Comparison of ENCODE assay signal across 32 cellular contexts in the genomic region with DNA sequence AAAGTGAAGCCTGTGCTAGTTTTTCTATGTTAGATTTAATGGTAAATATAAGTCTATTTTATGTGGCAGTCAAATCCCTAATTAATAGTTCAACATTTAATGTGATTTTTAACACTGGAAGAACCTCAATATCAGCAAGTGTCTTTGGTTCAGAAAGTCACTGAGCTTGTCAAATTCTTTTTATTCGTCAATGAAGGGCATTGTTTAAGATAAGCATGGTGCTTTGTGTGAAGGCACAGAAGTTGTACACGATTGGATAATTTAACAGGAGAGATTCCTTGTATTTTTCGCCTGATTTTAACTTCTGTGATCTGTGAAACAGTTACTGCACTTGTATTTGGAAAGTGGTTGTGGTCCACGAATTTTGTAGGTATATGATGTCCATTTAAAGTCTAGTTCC.
"Had no signal": no experiment of that assay in that cellular context is flagged by ENCODE, and none has a peak within 500 bp of the region (broad histone marks: within the 10 kb centered on the region; RNA-seq: fewer than 3 reads in every experiment).

No MANE protein-coding gene starts in this region.

- H3K27me3 ChIP-seq: adrenal gland, body of pancreas, brain microvascular endothelial cell, breast epithelium had no signal

- ATAC-seq: activated CD8-positive, alpha-beta T cell treated with anti-CD3 and anti-CD28 coated beads for 36 hours; activated naive CD4-positive, alpha-beta T cell treated with anti-CD3 and anti-CD28 coated beads, Interleukin-2, amount 50 U/mL, for 72 hours; activated T-cell treated with anti-CD3 and anti-CD28 coated beads, Interleukin-2, amount 50 U/mL, for 4 hours; activated T-cell treated with anti-CD3 and anti-CD28 coated beads, Interleukin-2, amount 50 U/mL, for 72 hours; activated T-helper 17 cell treated with anti-CD3 and anti-CD28 coated beads, Interleukin-2, amount 50 U/mL, for 72 hours; body of pancreas had no signal

- DNase-seq: activated B cell treated with CpG ODN at 0.5 μM for 24 hours; activated CD4-positive, alpha-beta memory T cell treated with anti-CD3 and anti-CD28 coated beads for 36 hours; activated CD4-positive, alpha-beta T cell treated with anti-CD3 and anti-CD28 coated beads for 4 hours; activated CD4-positive, alpha-beta T cell treated with anti-CD3 and anti-CD28 coated beads, Interleukin-2, amount 50 U/mL, for 1 hour; activated CD4-positive, alpha-beta T cell treated with anti-CD3 and anti-CD28 coated beads, Interleukin-2, amount 50 U/mL, for 4 hours; activated CD4-positive, CD25-positive, alpha-beta regulatory T cell treated with anti-CD3 and anti-CD28 coated beads, Interleukin-2, amount 50 U/mL, for 72 hours; activated CD8-positive, alpha-beta memory T cell treated with anti-CD3 and anti-CD28 coated beads, Interleukin-2, amount 50 U/mL, for 4 hours; activated CD8-positive, alpha-beta T cell treated with anti-CD3 and anti-CD28 coated beads for 36 hours; activated effector memory CD4-positive, alpha-beta T cell treated with anti-CD3 and anti-CD28 coated beads, Interleukin-2, amount 50 U/mL, for 16 hours; activated gamma-delta T cell treated with Interleukin-2 at 50 U/mL for 16 hours; activated naive CD4-positive, alpha-beta T cell; activated naive CD4-positive, alpha-beta T cell treated with anti-CD3 and anti-CD28 coated beads for 36 hours; activated naive CD4-positive, alpha-beta T cell treated with anti-CD3 and anti-CD28 coated beads, Interleukin-2, amount 50 U/mL, for 16 hours; activated naive CD8-positive, alpha-beta T cell treated with anti-CD3 and anti-CD28 coated beads for 36 hours; activated T-cell treated with anti-CD3 and anti-CD28 coated beads for 4 hours; activated T-cell treated with anti-CD3 and anti-CD28 coated beads, Interleukin-2, amount 50 U/mL, for 1 hour; activated T-cell treated with anti-CD3 and anti-CD28 coated beads, Interleukin-2, amount 50 U/mL, for 4 hours; activated T-cell treated with anti-CD3 and anti-CD28 coated beads, Interleukin-2, amount 50 U/mL, for 72 hours; adrenal gland; amniotic stem cell; aorta; body of pancreas; brain microvascular endothelial cell; caudate nucleus; cerebellar nuclear complex; T-helper 1 cell; T-helper 2 cell; T-helper 9 cell had no signal

- H3K4me1 ChIP-seq: body of pancreas, breast epithelium had no signal

- H3K27ac ChIP-seq: adrenal gland, body of pancreas, brain microvascular endothelial cell, breast epithelium, VCaP had no signal

- H3K9me3 ChIP-seq: adrenal gland, body of pancreas, breast epithelium had no signal

- H3K36me3 ChIP-seq: adrenal gland, brain microvascular endothelial cell, breast epithelium had no signal

- H3K4me3 ChIP-seq: adrenal gland, body of pancreas, breast epithelium had no signal
